In genomic region chrX:77009691-77010090, GRCh38 we compare ENCODE assay signal across 23 cellular contexts.
DNase-seq lines count a peak whose midpoint lies in the region; ATAC-seq, FAIRE-seq and TF ChIP-seq lines count a peak whose summit lies in the region.
"Had no signal": no experiment of that assay in that cellular context is flagged by ENCODE, and none has a peak within 500 bp of the region (broad histone marks: within the 10 kb centered on the region; RNA-seq: fewer than 3 reads in every experiment).

No MANE protein-coding gene starts in this region.

- ATAC-seq in Panc1: no peak
- ATAC-seq in activated CD4-positive, CD25-positive, alpha-beta regulatory T cell treated with anti-CD3 and anti-CD28 coated beads, Interleukin-2, amount 50 U/mL, for 24 hours: no peak
- ATAC-seq: activated CD4-positive, alpha-beta T cell treated with anti-CD3 and anti-CD28 coated beads for 36 hours; activated T-cell treated with anti-CD3 and anti-CD28 coated beads, Interleukin-2, amount 50 U/mL, for 72 hours; esophagus mucosa; right lobe of liver had no signal

- in situ Hi-C loops in Panc1 (cut with HindIII; ENCODE audit: low pct_unique_long_range_greater_than_20kb, low sequenced_read_pairs): no loop called here

- H3K27ac ChIP-seq in Panc1 (ENCODE audit: low read length): no peak overlapping the region
- no peak overlapping the region for H3K27ac ChIP-seq in spleen
- H3K27ac ChIP-seq: HL-60, right lobe of liver had no signal

- H3K4me3 Mint-ChIP-seq in progenitor cell of endocrine pancreas (ENCODE audit: low read depth): no peak overlapping the region
- H3K4me3 Mint-ChIP-seq: activated CD4-positive, alpha-beta T cell treated with anti-CD3 and anti-CD28 coated beads for 36 hours; activated naive CD4-positive, alpha-beta T cell treated with anti-CD3 and anti-CD28 coated beads, Interleukin-2, amount 10 ng/mL, durations not matched to agents 7 days and 5 days; activated T-cell treated with anti-CD3 and anti-CD28 coated beads, Interleukin-2, amount 50 U/mL, for 72 hours; naive B cell had no signal

- H3K36me3 Mint-ChIP-seq in progenitor cell of endocrine pancreas (ENCODE audit: insufficient read depth): no peaks in the 10 kb centered on the region
- H3K36me3 Mint-ChIP-seq: activated naive CD4-positive, alpha-beta T cell treated with anti-CD3 and anti-CD28 coated beads, Interleukin-2, amount 10 ng/mL, durations not matched to agents 7 days and 5 days; naive B cell had no signal

- TF ChIP-seq CTCF in Panc1 (IDR thresholded peaks at IDR 0.05) (no peak), bronchial epithelial cell (IDR thresholded peaks at IDR 0.05; ENCODE audit: insufficient read depth, low read length, severe bottlenecking) (no peak), progenitor cell of endocrine pancreas (IDR thresholded peaks at IDR 0.05; ENCODE audit: unreplicated experiment) (no peak), spleen (IDR thresholded peaks at IDR 0.05 in 8 of 11, conservative IDR thresholded peaks at IDR 0.05 in 3 of 11) (no peak)

- peaks cover 17% of the 10 kb centered on the region for H3K9me3 Mint-ChIP-seq in progenitor cell of endocrine pancreas (ENCODE audit: low read depth)
- H3K9me3 Mint-ChIP-seq: activated naive CD4-positive, alpha-beta T cell treated with anti-CD3 and anti-CD28 coated beads, Interleukin-2, amount 10 ng/mL, durations not matched to agents 7 days and 5 days had no signal

- FAIRE-seq in bronchial epithelial cell (lab: Jason Lieb, UNC): no peak
- FAIRE-seq: D721Med had no signal

- BruUV-seq in Panc1 (replicated peaks; lab: Mats Ljungman, UMichigan): no TSS peak

- POLR2A ChIA-PET in Panc1 (lab: Charles Lee): no interaction called here

- H3K4me1 ChIP-seq in Panc1 (ENCODE audit: control insufficient read depth, insufficient read depth, low read length): no peaks in the 10 kb centered on the region
- no peaks in the 10 kb centered on the region for H3K4me1 ChIP-seq in spleen
- H3K4me1 ChIP-seq: HAP-1, right lobe of liver had no signal

- H3K36me3 ChIP-seq in Panc1 (ENCODE audit: control insufficient read depth, insufficient read depth, low read length) (no peaks in the 10 kb centered on the region; the same call in 1 of the 2 replicates), bronchial epithelial cell (ENCODE audit: control insufficient read depth, insufficient read depth, low read length) (no peaks in the 10 kb centered on the region), spleen (no peaks in the 10 kb centered on the region)
- H3K36me3 ChIP-seq: HAP-1, right lobe of liver had no signal

- no peaks in the 10 kb centered on the region for H3K27me3 ChIP-seq in Panc1 (ENCODE audit: control insufficient read depth, insufficient read depth, low read length)
- no peaks in the 10 kb centered on the region for H3K27me3 ChIP-seq in bronchial epithelial cell (ENCODE audit: control insufficient read depth, insufficient read depth, low read length)
- H3K27me3 ChIP-seq in spleen (replicated peaks in 1 of 7): no peaks in the 10 kb centered on the region
- H3K27me3 ChIP-seq: right lobe of liver had no signal

- TF ChIP-seq POLR2A in spleen (IDR thresholded peaks at IDR 0.05): no peak

- no peak overlapping the region for H3K27ac Mint-ChIP-seq in progenitor cell of endocrine pancreas
- H3K27ac Mint-ChIP-seq: activated CD4-positive, alpha-beta T cell treated with anti-CD3 and anti-CD28 coated beads for 36 hours; activated naive CD4-positive, alpha-beta T cell treated with anti-CD3 and anti-CD28 coated beads, Interleukin-2, amount 10 ng/mL, durations not matched to agents 7 days and 5 days; activated T-cell treated with anti-CD3 and anti-CD28 coated beads, Interleukin-2, amount 50 U/mL, for 72 hours; naive B cell had no signal

- no peaks in the 10 kb centered on the region for H3K4me1 Mint-ChIP-seq in progenitor cell of endocrine pancreas (ENCODE audit: low read depth)
- H3K4me1 Mint-ChIP-seq: naive B cell had no signal

- intact Hi-C loops in Panc1 (cut with micrococcal nuclease; ENCODE audit: unreplicated experiment) (no loop called here), spleen (cut with DNase I; ENCODE audit: low total_unique reads) (no loop called here)

- WGBS in spleen, 5 donors: 42 to 91% (median 67%) methylated on average over 2 of the region's 2 CpGs

- H3K4me3 ChIP-seq in Panc1 (ENCODE audit: low read depth in 2 of 2, low read length in 2 of 2) (no peak overlapping the region), bronchial epithelial cell (ENCODE audit: low read depth, low read length) (no peak overlapping the region), spleen (no peak overlapping the region)
- H3K4me3 ChIP-seq: HAP-1, right lobe of liver had no signal

- H3K9me3 ChIP-seq in Panc1 (ENCODE audit: control insufficient read depth, insufficient read depth, low read depth, low read length) (no peaks in the 10 kb centered on the region), spleen (no peaks in the 10 kb centered on the region)
- H3K9me3 ChIP-seq: HAP-1, right lobe of liver had no signal

- DNase-seq in ELR (ENCODE audit: low read depth): peak; percentile 12
- peak; percentile 5 for DNase-seq in Panc1 (ENCODE audit: low read depth, low spot score)
- DNase-seq in bronchial epithelial cell (ENCODE audit: low read depth): peak; percentile 29
- DNase-seq in kidney tubule cell (ENCODE audit: low spot score): peak; percentile 69
- no peak for DNase-seq in NCI-H187 (lab: John Stamatoyannopoulos, UW)
- DNase-seq in progenitor cell of endocrine pancreas (ENCODE audit: low spot score, unreplicated experiment): no peak
- DNase-seq in spleen: no peak
- DNase-seq: activated CD4-positive, alpha-beta T cell treated with anti-CD3 and anti-CD28 coated beads for 36 hours; activated naive CD4-positive, alpha-beta T cell treated with anti-CD3 and anti-CD28 coated beads, Interleukin-2, amount 10 ng/mL, durations not matched to agents 7 days and 5 days; activated T-cell treated with anti-CD3 and anti-CD28 coated beads, Interleukin-2, amount 50 U/mL, for 72 hours; effector memory CD4-positive, alpha-beta T cell; glutamatergic neuron; naive B cell; NCI-H187 treated with DMSO at 0.1 percent for 48 hours; NCI-H774; right lobe of liver; SIG-M5; T-helper 1 cell had no signal

- CTCF ChIA-PET in Panc1 (lab: Charles Lee): no interaction called here

- no peaks in the 10 kb centered on the region for H3K27me3 Mint-ChIP-seq in progenitor cell of endocrine pancreas
- H3K27me3 Mint-ChIP-seq: activated naive CD4-positive, alpha-beta T cell treated with anti-CD3 and anti-CD28 coated beads, Interleukin-2, amount 10 ng/mL, durations not matched to agents 7 days and 5 days; naive B cell had no signal

Comparison
In these comparisons a context has a peak if more than half of its experiments do, and no peak if none do; other contexts are left out.
1. DNase-seq: peak in ELR (single experiment), Panc1 (single experiment), bronchial epithelial cell (single experiment) and kidney tubule cell (single experiment); none in NCI-H187 (0 of 2), progenitor cell of endocrine pancreas (single experiment) and spleen (single experiment).